In genomic region chr1:168467452-168467851, GRCh38 we compare ENCODE assay signal across 9 cellular contexts.
DNase-seq lines count a peak whose midpoint lies in the region; ATAC-seq and TF ChIP-seq lines count a peak whose summit lies in the region.
"Had no signal": no experiment of that assay in that cellular context is flagged by ENCODE, and none has a peak within 500 bp of the region (broad histone marks: within the 10 kb centered on the region; RNA-seq: fewer than 3 reads in every experiment).

No MANE protein-coding gene starts in this region.

- no peaks in the 10 kb centered on the region for H3K36me3 ChIP-seq in DND-41 (ENCODE audit: insufficient read depth, low read length)
- H3K36me3 ChIP-seq in mucosa of descending colon (ENCODE audit: low read depth) = no peaks in the 10 kb centered on the region
- H3K36me3 ChIP-seq: breast epithelium had no signal

- peak; percentile 59 for ATAC-seq in DND-41 (ENCODE audit: insufficient read depth, low read depth)
- peak; percentile 36 for ATAC-seq in GM21737 (IDR thresholded peaks at IDR 0.05; ENCODE audit: unreplicated experiment)
- ATAC-seq in mucosa of descending colon = peak; percentile 63
- no peak for ATAC-seq in HG03039 (IDR thresholded peaks at IDR 0.05; ENCODE audit: unreplicated experiment)

- H4K20me1 ChIP-seq in DND-41 (ENCODE audit: insufficient read depth, low read length) = no peaks in the 10 kb centered on the region

- H3K27ac ChIP-seq in DND-41 (ENCODE audit: low read length) = peak overlapping the region; percentile 56; the same call in 1 of the 2 replicates

- TF ChIP-seq CTCF in DND-41 (IDR thresholded peaks at IDR 0.05; ENCODE audit: borderline replicate concordance, extremely low read depth, low read length, poor library complexity, severe bottlenecking) = no peak
- no peak for TF ChIP-seq CTCF in mucosa of descending colon (IDR thresholded peaks at IDR 0.05)

- H3K4me3 Mint-ChIP-seq in T-helper 1 cell treated with Interleukin-12 subunit alpha and Interleukin-12 subunit beta and Interleukin-4 antibody, amounts not matched to agents 30 μg/mL and 1 μg/mL, for 36 hours = peak overlapping the region; percentile 65

- no peaks in the 10 kb centered on the region for H3K79me2 ChIP-seq in DND-41 (ENCODE audit: insufficient read depth, low read length)

- H3K36me3 Mint-ChIP-seq in T-helper 1 cell treated with Interleukin-12 subunit alpha and Interleukin-12 subunit beta and Interleukin-4 antibody, amounts not matched to agents 30 μg/mL and 1 μg/mL, for 36 hours (ENCODE audit: low read depth) = peaks cover 2% of the 10 kb centered on the region

- H3K27me3 Mint-ChIP-seq in T-helper 1 cell treated with Interleukin-12 subunit alpha and Interleukin-12 subunit beta and Interleukin-4 antibody, amounts not matched to agents 30 μg/mL and 1 μg/mL, for 36 hours (ENCODE audit: low read depth) = no peaks in the 10 kb centered on the region

- peak; percentile 38 for DNase-seq in DND-41
- no peak for DNase-seq in mucosa of descending colon
- DNase-seq in SIG-M5 (lab: John Stamatoyannopoulos, UW) = no peak
- DNase-seq in activated naive CD4-positive, alpha-beta T cell treated with anti-CD3 and anti-CD28 coated beads, Interleukin-2, amount 50 U/mL, for 16 hours = no peak
- DNase-seq: NCI-H1436 treated with DMSO at 0.1 percent for 48 hours had no signal

- peak overlapping the region; percentile 81 for H3K27ac Mint-ChIP-seq in T-helper 1 cell treated with Interleukin-12 subunit alpha and Interleukin-12 subunit beta and Interleukin-4 antibody, amounts not matched to agents 30 μg/mL and 1 μg/mL, for 36 hours

- intact Hi-C loops in mucosa of descending colon (cut with DNase I, micrococcal nuclease) = no loop called here

- no peaks in the 10 kb centered on the region for H3K27me3 ChIP-seq in DND-41 (ENCODE audit: insufficient read depth, low read length, poor library complexity)
- H3K27me3 ChIP-seq: breast epithelium had no signal

- no peak overlapping the region for H3K4me3 ChIP-seq in DND-41 (ENCODE audit: low read depth in 1 of 2, low read length in 2 of 2)
- H3K4me3 ChIP-seq in mucosa of descending colon = no peak overlapping the region
- H3K4me3 ChIP-seq: breast epithelium had no signal

- no peak overlapping the region for H3K9ac ChIP-seq in DND-41 (ENCODE audit: low read depth, low read length)

- H3K4me2 ChIP-seq in DND-41 (ENCODE audit: insufficient read depth, low read length) = peak overlapping the region; percentile 31; the same call in 1 of the 2 replicates

- no peak overlapping the region for H2AFZ ChIP-seq in DND-41 (ENCODE audit: low read depth, low read length)

- H3K9me3 Mint-ChIP-seq in T-helper 1 cell treated with Interleukin-12 subunit alpha and Interleukin-12 subunit beta and Interleukin-4 antibody, amounts not matched to agents 30 μg/mL and 1 μg/mL, for 36 hours = peaks cover 12% of the 10 kb centered on the region

- no peaks in the 10 kb centered on the region for H3K9me3 ChIP-seq in DND-41 (ENCODE audit: insufficient read depth, low read length, severe bottlenecking)
- H3K9me3 ChIP-seq in mucosa of descending colon = no peaks in the 10 kb centered on the region
- H3K9me3 ChIP-seq: breast epithelium had no signal

- peaks cover 52% of the 10 kb centered on the region for H3K4me1 Mint-ChIP-seq in T-helper 1 cell treated with Interleukin-12 subunit alpha and Interleukin-12 subunit beta and Interleukin-4 antibody, amounts not matched to agents 30 μg/mL and 1 μg/mL, for 36 hours (ENCODE audit: low read depth)

- H3K4me1 ChIP-seq in DND-41 (ENCODE audit: insufficient read depth, low read length) (peaks cover 36% of the 10 kb centered on the region), mucosa of descending colon (ENCODE audit: low read depth) (peaks cover 12% of the 10 kb centered on the region)
